Comparison of ENCODE assay signal across 16 cellular contexts in genomic region chr2:156472686-156473085, GRCh38. TPM values are rescaled to one million over a fixed set of nuclear protein-coding genes. Genes with fewer than 3 reads are reported as not detected.
A peak's percentile ranks its signal among the peaks of the same experiment; 100 is the strongest.
DNase-seq lines count a peak whose midpoint lies in the region; ATAC-seq and TF ChIP-seq lines count a peak whose summit lies in the region.
"Had no signal": no experiment of that assay in that cellular context is flagged by ENCODE, and none has a peak within 500 bp of the region (broad histone marks: within the 10 kb centered on the region; RNA-seq: fewer than 3 reads in every experiment).

No MANE protein-coding gene starts in this region.

- no peak for DNase-seq in activated CD4-positive, alpha-beta T cell treated with anti-CD3 and anti-CD28 coated beads for 36 hours
- DNase-seq in activated CD4-positive, alpha-beta T cell treated with anti-CD3 and anti-CD28 coated beads for 4 hours, result no peak
- DNase-seq in NAMALWA (ENCODE audit: low spot score), result no peak
- no peak for DNase-seq in activated CD8-positive, alpha-beta memory T cell treated with anti-CD3 and anti-CD28 coated beads for 24 hours
- DNase-seq: anterior cingulate cortex; DMS153; foreskin melanocyte; KG1; ovary; stimulated activated naive CD4-positive, alpha-beta T cell treated with Interleukin-2 at 50 U/mL for 16 hours had no signal

- no peak overlapping the region for H3K4me3 Mint-ChIP-seq in activated CD4-positive, alpha-beta T cell treated with anti-CD3 and anti-CD28 coated beads for 36 hours
- H3K4me3 Mint-ChIP-seq: T-cell had no signal

- TF ChIP-seq CTCF in neutrophil (IDR thresholded peaks at IDR 0.05), result no peak

- H3K4me3 ChIP-seq in neutrophil (ENCODE audit: low read depth in 1 of 2, low read length in 1 of 2), result no peak overlapping the region
- H3K4me3 ChIP-seq: HAP-1, ovary had no signal

- H3K27ac ChIP-seq in neutrophil, result peak overlapping the region; percentile 61
- H3K27ac ChIP-seq: ovary had no signal

- H3K27me3 ChIP-seq in neutrophil, result no peaks in the 10 kb centered on the region
- H3K27me3 ChIP-seq: ovary had no signal

- no peaks in the 10 kb centered on the region for H3K9me3 Mint-ChIP-seq in activated CD4-positive, alpha-beta T cell treated with anti-CD3 and anti-CD28 coated beads for 36 hours (ENCODE audit: low read depth)
- H3K9me3 Mint-ChIP-seq: T-cell had no signal

- H3K4me1 ChIP-seq in neutrophil (ENCODE audit: control insufficient read depth in 1 of 2, insufficient read depth in 1 of 2, low read depth in 1 of 2, low read length in 1 of 2), result peaks cover 70 to 92% of the 10 kb centered on the region in 2 experiments

- H3K4me1 Mint-ChIP-seq in activated CD4-positive, alpha-beta T cell treated with anti-CD3 and anti-CD28 coated beads for 36 hours, result peaks cover 41% of the 10 kb centered on the region

- peaks cover 9% of the 10 kb centered on the region for H3K36me3 Mint-ChIP-seq in activated CD4-positive, alpha-beta T cell treated with anti-CD3 and anti-CD28 coated beads for 36 hours (ENCODE audit: low read depth)

- intact Hi-C loops in activated CD4-positive, alpha-beta T cell treated with anti-CD3 and anti-CD28 coated beads for 36 hours (cut with DNase I, micrococcal nuclease), result loop anchor here in 1 of 2 experiments (5.0 kb wide), 1 partner anchor 70 kb away; no protein-coding TSS in a partner anchor

- CTCF ChIA-PET in activated CD4-positive, alpha-beta T cell treated with anti-CD3 and anti-CD28 coated beads for 36 hours (lab: Charles Lee), result interaction anchor here (0.6 to 0.9 kb wide), 2 partner anchors 35 to 40 kb away, joined by 3 read pairs; no protein-coding TSS in a partner anchor

- POLR2A ChIA-PET in activated CD4-positive, alpha-beta T cell treated with anti-CD3 and anti-CD28 coated beads for 36 hours (lab: Charles Lee), result no interaction called here

- H3K36me3 ChIP-seq in neutrophil, result no peaks in the 10 kb centered on the region
- H3K36me3 ChIP-seq: ovary had no signal

- no peak overlapping the region for H3K27ac Mint-ChIP-seq in activated CD4-positive, alpha-beta T cell treated with anti-CD3 and anti-CD28 coated beads for 36 hours
- H3K27ac Mint-ChIP-seq: T-cell had no signal

- peak; percentile 70 for ATAC-seq in activated CD4-positive, alpha-beta T cell treated with anti-CD3 and anti-CD28 coated beads for 36 hours
- ATAC-seq in GM21717 (IDR thresholded peaks at IDR 0.05; ENCODE audit: unreplicated experiment) (peak; percentile 49), HG03342 (IDR thresholded peaks at IDR 0.05; ENCODE audit: unreplicated experiment) (peak; percentile 44), HG03097 (IDR thresholded peaks at IDR 0.05; ENCODE audit: low FRiP score, unreplicated experiment) (no peak)

- no peaks in the 10 kb centered on the region for H3K27me3 Mint-ChIP-seq in activated CD4-positive, alpha-beta T cell treated with anti-CD3 and anti-CD28 coated beads for 36 hours
- H3K27me3 Mint-ChIP-seq: T-cell had no signal

- no peaks in the 10 kb centered on the region for H3K9me3 ChIP-seq in neutrophil
- H3K9me3 ChIP-seq: HAP-1, ovary had no signal

RNA-seq across cellular contexts. Expression of gene GPD2, which starts 36.5 kb away (rescaled TPM):
- total RNA-seq in activated CD4-positive, alpha-beta T cell treated with anti-CD3 and anti-CD28 coated beads for 36 hours, result 10 to 100 TPM; 31.6 to 32.6 TPM
